In genomic region chr4:112910109-112910736, GRCh38 we compare ENCODE assay signal across 9 cellular contexts.
DNase-seq lines count a peak whose midpoint lies in the region; ATAC-seq and TF ChIP-seq lines count a peak whose summit lies in the region.
"Had no signal": no experiment of that assay in that cellular context is flagged by ENCODE, and none has a peak within 500 bp of the region (broad histone marks: within the 10 kb centered on the region; RNA-seq: fewer than 3 reads in every experiment).

No MANE protein-coding gene starts in this region.

- ATAC-seq in left lung = peak; percentile 14
- no peak for ATAC-seq in GM19455 (IDR thresholded peaks at IDR 0.05; ENCODE audit: unreplicated experiment)
- ATAC-seq in HG03025 (IDR thresholded peaks at IDR 0.05; ENCODE audit: low FRiP score, unreplicated experiment) = no peak

- no peak for TF ChIP-seq CTCF in left lung (IDR thresholded peaks at IDR 0.05)

- peaks cover 11% of the 10 kb centered on the region for H3K4me1 ChIP-seq in adipocyte (ENCODE audit: control insufficient read depth, insufficient read depth, low read length)
- H3K4me1 ChIP-seq in left lung = no peaks in the 10 kb centered on the region

- peaks cover 3% of the 10 kb centered on the region for H3K36me3 ChIP-seq in adipocyte (ENCODE audit: control insufficient read depth, insufficient read depth, low read length, severe bottlenecking)
- no peaks in the 10 kb centered on the region for H3K36me3 ChIP-seq in left lung

- DNase-seq in activated naive CD8-positive, alpha-beta T cell treated with anti-CD3 and anti-CD28 coated beads for 36 hours = no peak
- DNase-seq in adipocyte (ENCODE audit: low read depth) (peak; percentile 79), left lung (no peak), RKO (ENCODE audit: low spot score) (no peak), MV-4-11 (lab: John Stamatoyannopoulos, UW) (no peak)
- DNase-seq: CD4-positive, CD25-positive, alpha-beta regulatory T cell had no signal

- H3K9me3 Mint-ChIP-seq in activated naive CD8-positive, alpha-beta T cell (ENCODE audit: low read depth) = no peaks in the 10 kb centered on the region
- no peaks in the 10 kb centered on the region for H3K9me3 Mint-ChIP-seq in activated naive CD8-positive, alpha-beta T cell treated with anti-CD3 and anti-CD28 coated beads for 36 hours

- peaks cover 7% of the 10 kb centered on the region for H3K4me1 Mint-ChIP-seq in activated naive CD8-positive, alpha-beta T cell (ENCODE audit: low read depth)
- H3K4me1 Mint-ChIP-seq in activated naive CD8-positive, alpha-beta T cell treated with anti-CD3 and anti-CD28 coated beads for 36 hours = peaks cover 5% of the 10 kb centered on the region

- no peak overlapping the region for H3K27ac ChIP-seq in left lung

- no peaks in the 10 kb centered on the region for H3K36me3 Mint-ChIP-seq in activated naive CD8-positive, alpha-beta T cell
- H3K36me3 Mint-ChIP-seq in activated naive CD8-positive, alpha-beta T cell treated with anti-CD3 and anti-CD28 coated beads for 36 hours = no peaks in the 10 kb centered on the region
- H3K36me3 Mint-ChIP-seq: CD4-positive, CD25-positive, alpha-beta regulatory T cell had no signal

- peak overlapping the region; percentile 66 for H3K9ac ChIP-seq in adipocyte (ENCODE audit: low read length)

- no peak overlapping the region for H3K27ac Mint-ChIP-seq in activated naive CD8-positive, alpha-beta T cell
- H3K27ac Mint-ChIP-seq in activated naive CD8-positive, alpha-beta T cell treated with anti-CD3 and anti-CD28 coated beads for 36 hours = no peak overlapping the region
- H3K27ac Mint-ChIP-seq: CD4-positive, CD25-positive, alpha-beta regulatory T cell had no signal

- peak overlapping the region; percentile 9 for H3K4me3 Mint-ChIP-seq in activated naive CD8-positive, alpha-beta T cell
- no peak overlapping the region for H3K4me3 Mint-ChIP-seq in activated naive CD8-positive, alpha-beta T cell treated with anti-CD3 and anti-CD28 coated beads for 36 hours
- H3K4me3 Mint-ChIP-seq: CD4-positive, CD25-positive, alpha-beta regulatory T cell had no signal

- H3K27me3 ChIP-seq in adipocyte (replicated peaks; ENCODE audit: control insufficient read depth, insufficient read depth, low read length) = no peaks in the 10 kb centered on the region
- H3K27me3 ChIP-seq in left lung = no peaks in the 10 kb centered on the region

- H3K4me3 ChIP-seq in adipocyte (ENCODE audit: low read length) (peak overlapping the region; percentile 79), left lung (no peak overlapping the region)

- intact Hi-C loops in left lung (cut with DNase I) = no loop called here

- H3K27me3 Mint-ChIP-seq in activated naive CD8-positive, alpha-beta T cell = peaks cover 4% of the 10 kb centered on the region
- H3K27me3 Mint-ChIP-seq in activated naive CD8-positive, alpha-beta T cell treated with anti-CD3 and anti-CD28 coated beads for 36 hours = peaks cover 12% of the 10 kb centered on the region

- H3K9me3 ChIP-seq in adipocyte (ENCODE audit: control insufficient read depth, low read length) = no peaks in the 10 kb centered on the region
- H3K9me3 ChIP-seq in left lung = no peaks in the 10 kb centered on the region
